In genomic region chr10:77960829-77961329, GRCh38 we compare ENCODE assay signal across 17 cellular contexts.
"Had no signal": no experiment of that assay in that cellular context is flagged by ENCODE, and none has a peak within 500 bp of the region (broad histone marks: within the 10 kb centered on the region; RNA-seq: fewer than 3 reads in every experiment).

No MANE protein-coding gene starts in this region.

- FAIRE-seq: RCC 7860 had no signal

- DNase-seq: Karpas-422, KG1, MG63, NCI-H1092 treated with DMSO at 0.1 percent for 48 hours, NCI-H1436, NCI-H187, NCI-H2029, NCI-H2171 treated with DMSO at 0.1 percent for 48 hours, NCI-H524, NCI-H526 treated with DMSO at 0.1 percent for 48 hours, NCI-H774, Right ventricle myocardium superior, RPMI8226, SIG-M5 had no signal

- H3K36me3 ChIP-seq: MG63, SJSA1 had no signal

- H3K27ac ChIP-seq: SJSA1, SK-N-MC had no signal

- H3K4me3 ChIP-seq: MG63, SJSA1, SK-N-MC had no signal

- H3K27me3 ChIP-seq: MG63, SJSA1 had no signal
